19 cellular contexts compared by ENCODE assay signal in the genomic region with DNA sequence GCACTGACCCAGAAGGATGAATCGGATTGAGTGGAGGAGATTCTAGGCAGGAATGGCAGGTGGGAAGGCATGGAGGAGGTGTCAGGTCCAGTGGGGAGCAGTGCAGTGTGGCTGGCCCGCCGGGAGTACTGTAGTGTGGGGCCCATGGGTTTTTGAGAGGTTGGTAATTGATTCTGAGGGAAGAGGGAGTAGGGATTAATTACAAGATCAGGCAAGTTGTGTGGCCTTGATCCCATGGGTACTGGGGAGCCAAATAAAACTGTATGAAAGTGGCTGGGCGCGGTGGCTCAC. TPM values are rescaled to one million over a fixed set of nuclear protein-coding genes. Genes with fewer than 3 reads are reported as not detected.
A peak's percentile ranks its signal among the peaks of the same experiment; 100 is the strongest.
DNase-seq lines count a peak whose midpoint lies in the region; ATAC-seq, FAIRE-seq and TF ChIP-seq lines count a peak whose summit lies in the region.
"Had no signal": no experiment of that assay in that cellular context is flagged by ENCODE, and none has a peak within 500 bp of the region (broad histone marks: within the 10 kb centered on the region; RNA-seq: fewer than 3 reads in every experiment).

No MANE protein-coding gene starts in this region.

- H3K4me2 ChIP-seq in GM23338, result no peak overlapping the region
- no peak overlapping the region for H3K4me2 ChIP-seq in astrocyte (ENCODE audit: low read length)

- DNase-seq in GM23338 (ENCODE audit: low spot score) (no peak), NCI-H524 treated with DMSO at 0.1 percent for 48 hours (lab: John Stamatoyannopoulos, UW) (peak; percentile 79), astrocyte (ENCODE audit: low read depth) (no peak), NCI-H1092 (lab: John Stamatoyannopoulos, UW) (no peak), MCF 10A (ENCODE audit: unreplicated experiment) (no peak), gastrocnemius medialis (no peak)
- DNase-seq: C1 segment of cervical spinal cord; CD8-positive, alpha-beta memory T cell; GOT3; IMR-90; MG63; NCI-H1092 treated with DMSO at 0.1 percent for 48 hours; NCI-H2081; SIG-M5 had no signal

- H3K4me1 ChIP-seq in GM23338 (ENCODE audit: insufficient read depth), result peaks cover 54% of the 10 kb centered on the region
- H3K4me1 ChIP-seq in astrocyte (ENCODE audit: insufficient read depth, low read length), result peaks cover 29% of the 10 kb centered on the region
- peaks cover 10 to 11% of the 10 kb centered on the region in 2 donors for H3K4me1 ChIP-seq in gastrocnemius medialis

- H3K27ac ChIP-seq in GM23338 (ENCODE audit: low read depth), result no peak overlapping the region
- no peak overlapping the region for H3K27ac ChIP-seq in astrocyte (ENCODE audit: low read depth, low read length)
- no peak overlapping the region for H3K27ac ChIP-seq in gastrocnemius medialis

- TF ChIP-seq CTCF in GM23338 (conservative IDR thresholded peaks at IDR 0.05; ENCODE audit: low read depth in 2 of 2) (no peak), astrocyte (IDR thresholded peaks at IDR 0.05; ENCODE audit: insufficient read depth, low read depth, low read length) (no peak), nephron (IDR thresholded peaks at IDR 0.05; ENCODE audit: unreplicated experiment in 3 of 3) (no peak), MCF 10A (IDR thresholded peaks at IDR 0.05; ENCODE audit: unreplicated experiment) (no peak), gastrocnemius medialis (IDR thresholded peaks at IDR 0.05 in 4 of 5, conservative IDR thresholded peaks at IDR 0.05 in 1 of 5) (no peak)

- TF ChIP-seq POLR2A in gastrocnemius medialis (IDR thresholded peaks at IDR 0.05), result no peak

- peaks cover 8% of the 10 kb centered on the region; the same call in 1 of the 2 replicates for H3F3A ChIP-seq in GM23338 (replicated peaks; ENCODE audit: low read depth)

- no peak overlapping the region for H3K9ac ChIP-seq in astrocyte (ENCODE audit: low read length)

- H3K36me3 Mint-ChIP-seq in GM23338 (ENCODE audit: low read depth) (no peaks in the 10 kb centered on the region; the same call in 1 of the 3 replicates), astrocyte (ENCODE audit: low read depth, unreplicated experiment) (peaks cover 5% of the 10 kb centered on the region), nephron (ENCODE audit: low read depth) (no peaks in the 10 kb centered on the region), MCF 10A (ENCODE audit: insufficient read depth, unreplicated experiment) (no peaks in the 10 kb centered on the region)

- H3K9me2 ChIP-seq in GM23338 (ENCODE audit: insufficient read depth), result no peaks in the 10 kb centered on the region

- no peaks in the 10 kb centered on the region; the same call in 1 of the 2 replicates for H4K20me1 ChIP-seq in GM23338 (replicated peaks; ENCODE audit: insufficient read depth)
- H4K20me1 ChIP-seq in astrocyte (ENCODE audit: insufficient read depth, low read length), result no peaks in the 10 kb centered on the region

- in situ Hi-C loops in gastrocnemius medialis (cut with MboI; ENCODE audit: low sequenced_read_pairs in 4 of 4), result loop anchor here (10.0 to 25.0 kb wide), 4 partner anchors 469 to 916 kb away; no protein-coding TSS in a partner anchor

- H3K36me3 ChIP-seq in GM23338 (ENCODE audit: insufficient read depth), result no peaks in the 10 kb centered on the region
- H3K36me3 ChIP-seq in astrocyte (ENCODE audit: insufficient read depth, low read length), result no peaks in the 10 kb centered on the region
- H3K36me3 ChIP-seq in gastrocnemius medialis, result no peaks in the 10 kb centered on the region
- H3K36me3 ChIP-seq: MG63 had no signal

- H3K4me3 Mint-ChIP-seq in GM23338 (peak overlapping the region; percentile 31; the same call in 2 of the 3 replicates), astrocyte (ENCODE audit: unreplicated experiment) (peak overlapping the region; percentile 62), nephron (peak overlapping the region; percentile 10 to 35 (median 34)), MCF 10A (ENCODE audit: unreplicated experiment) (no peak overlapping the region)

- H3K27me3 ChIP-seq in GM23338 (ENCODE audit: insufficient read depth), result peaks cover 95% of the 10 kb centered on the region
- peaks cover 76% of the 10 kb centered on the region for H3K27me3 ChIP-seq in astrocyte (ENCODE audit: insufficient read depth, low read length)
- H3K27me3 ChIP-seq in gastrocnemius medialis, result peaks cover 29 to 39% (median 38%) of the 10 kb centered on the region in 3 donors
- H3K27me3 ChIP-seq: MG63 had no signal

- intact Hi-C loops in MCF 10A (cut with micrococcal nuclease) (no loop called here), gastrocnemius medialis (cut with DNase I; ENCODE audit: low total_unique reads) (no loop called here)

- H3K27ac Mint-ChIP-seq in GM23338, result no peak overlapping the region
- H3K27ac Mint-ChIP-seq in astrocyte (ENCODE audit: unreplicated experiment), result peak overlapping the region; percentile 12
- H3K27ac Mint-ChIP-seq in nephron, result no peak overlapping the region
- no peak overlapping the region for H3K27ac Mint-ChIP-seq in MCF 10A (ENCODE audit: low read depth, unreplicated experiment)
- H3K27ac Mint-ChIP-seq: CD8-positive, alpha-beta memory T cell had no signal

- CTCF ChIA-PET in MCF 10A (lab: Yijun Ruan, JAX), result interaction anchor here (0.6 to 9.2 kb wide), 8 partner anchors 245 to 562 kb away, joined by 3 to 206 read pairs (median 6); no protein-coding TSS in a partner anchor

- POLR2A ChIA-PET in MCF 10A (lab: Yijun Ruan, JAX), result no interaction called here

- no peaks in the 10 kb centered on the region for H3K79me2 ChIP-seq in GM23338 (replicated peaks; ENCODE audit: insufficient read depth)
- no peaks in the 10 kb centered on the region for H3K79me2 ChIP-seq in astrocyte (ENCODE audit: insufficient read depth, low read length)

- H3K4me3 ChIP-seq in GM23338 (0 out of 2 replicates have a peak overlapping the region, but pooled peaks have one; percentile 55), astrocyte (ENCODE audit: insufficient read depth, low read depth, low read length) (no peak overlapping the region), gastrocnemius medialis (no peak overlapping the region)
- H3K4me3 ChIP-seq: MG63 had no signal

- H3K9me3 Mint-ChIP-seq in GM23338 (peaks cover 6% of the 10 kb centered on the region; the same call in 2 of the 3 replicates), astrocyte (ENCODE audit: unreplicated experiment) (peaks cover 9% of the 10 kb centered on the region), nephron (no peaks in the 10 kb centered on the region), MCF 10A (ENCODE audit: unreplicated experiment) (no peaks in the 10 kb centered on the region)
- H3K9me3 Mint-ChIP-seq: CD8-positive, alpha-beta memory T cell had no signal

- H3K9me3 ChIP-seq in astrocyte (ENCODE audit: insufficient read depth, low read depth, low read length) (no peaks in the 10 kb centered on the region), gastrocnemius medialis (no peaks in the 10 kb centered on the region)
- H3K9me3 ChIP-seq: MG63 had no signal

- H2AFZ ChIP-seq in GM23338, result no peak overlapping the region
- no peak overlapping the region for H2AFZ ChIP-seq in astrocyte (ENCODE audit: low read depth, low read length)

- H3K4me1 Mint-ChIP-seq in GM23338, result peaks cover 52% of the 10 kb centered on the region
- peaks cover 10% of the 10 kb centered on the region for H3K4me1 Mint-ChIP-seq in astrocyte (ENCODE audit: low read depth, unreplicated experiment)
- H3K4me1 Mint-ChIP-seq in nephron, result peaks cover 45% of the 10 kb centered on the region
- peaks cover 10% of the 10 kb centered on the region for H3K4me1 Mint-ChIP-seq in MCF 10A (ENCODE audit: insufficient read depth, unreplicated experiment)

- no peak for FAIRE-seq in astrocyte (lab: Jason Lieb, UNC)

- no peak for ATAC-seq in GM23338
- ATAC-seq in gastrocnemius medialis, result no peak
- no peak for ATAC-seq in HG03432 (IDR thresholded peaks at IDR 0.05; ENCODE audit: unreplicated experiment)
- ATAC-seq: SK-N-SH treated with all-trans-retinoic acid at 6 μM for 48 hours had no signal

- BruUV-seq in MCF 10A (replicated peaks; lab: Mats Ljungman, UMichigan), result no TSS peak

- H3K27me3 Mint-ChIP-seq in GM23338 (ENCODE audit: insufficient read depth, low read depth, poor library complexity), result peaks cover 80% of the 10 kb centered on the region
- peaks cover 74% of the 10 kb centered on the region for H3K27me3 Mint-ChIP-seq in astrocyte (ENCODE audit: low read depth, unreplicated experiment)
- H3K27me3 Mint-ChIP-seq in nephron (ENCODE audit: low read depth), result peaks cover 97% of the 10 kb centered on the region
- peaks cover 42% of the 10 kb centered on the region for H3K27me3 Mint-ChIP-seq in MCF 10A (ENCODE audit: insufficient read depth, unreplicated experiment)

TF ChIP-seq in GM23338, 12 proteins besides CTCF, POLR2A, EP300 and RAD21 (continues in another document):
- no peak for TF ChIP-seq ZNF331 (CRISPR knock-in tag; IDR thresholded peaks at IDR 0.05; ENCODE audit: low read depth)
- TF ChIP-seq CREB1 (CRISPR knock-in tag; IDR thresholded peaks at IDR 0.05; ENCODE audit: low read depth), result no peak
- no peak for TF ChIP-seq JUNB (IDR thresholded peaks at IDR 0.05; ENCODE audit: unreplicated experiment)
- TF ChIP-seq EZH2phosphoT487 (IDR thresholded peaks at IDR 0.05; ENCODE audit: unreplicated experiment), result no peak
- no peak for TF ChIP-seq NANOG (IDR thresholded peaks at IDR 0.05; ENCODE audit: borderline replicate concordance)
- TF ChIP-seq ZNF114 (CRISPR knock-in tag; IDR thresholded peaks at IDR 0.05), result no peak

RNA-seq across cellular contexts. Expression of gene SIX3, which starts 12.1 kb away (rescaled TPM):
- total RNA-seq in GM23338 (2014; rRNA removed; shearing (Covaris generic)), result 0.28 TPM in 1 of 2 replicates, not detected in the other
- polyA plus RNA-seq in GM23338 (2016; fragmentation: Nextera tagmentation; extraction: Ambion mirVana), result 0.21 and 0.37 TPM in 2 replicates
- total RNA-seq in astrocyte (0.48 and 1.7 TPM in 2 replicates), MCF 10A (2022) (not detected in 2 replicates), gastrocnemius medialis (not detected)
- total RNA-seq: CD8-positive, alpha-beta memory T cell; HT-29; IMR-90; RPMI7951 had no signal
- polyA plus RNA-seq: CD8-positive, alpha-beta memory T cell; IMR-90 had no signal

RNA-seq across cellular contexts. Expression of gene SIX2, which starts 55.6 kb away (rescaled TPM):
- 0.31 and 0.87 TPM in 2 replicates for total RNA-seq in GM23338 (2014; rRNA removed; shearing (Covaris generic))
- polyA plus RNA-seq in GM23338 (2016; fragmentation: Nextera tagmentation; extraction: Ambion mirVana), result 1.1 and 1.3 TPM in 2 replicates
- total RNA-seq in astrocyte (7.4 and 10.1 TPM in 2 replicates), MCF 10A (2022) (0.96 and 1.2 TPM in 2 replicates), gastrocnemius medialis (10 to 100 TPM; 28.9 to 65.5 (median 50.5) TPM)
- total RNA-seq: HT-29, IMR-90 had no signal
- polyA plus RNA-seq: CD8-positive, alpha-beta memory T cell; IMR-90 had no signal
